Comparison of ENCODE assay signal across 1 cellular context in genomic region chr7:120950539-120951308, GRCh38.
TF ChIP-seq lines count a peak whose summit lies in the region.

Gene ING3, plus strand, starts transcription at chr7:120950777. Its CDS starts 120 bp downstream, at chr7:120950897.

TF ChIP-seq in HepG2, 621 proteins besides CTCF, POLR2A, EP300 and RAD21 (continued from another document and continues in another):
- TF ChIP-seq EHMT2 (IDR thresholded peaks at IDR 0.05; ENCODE audit: borderline replicate concordance, low read depth, low read length) (peak; percentile 4; the same call in 1 of the 2 replicates), MZF1 (CRISPR knock-in tag; IDR thresholded peaks at IDR 0.05; ENCODE audit: borderline replicate concordance) (no peak), ZNF124 (CRISPR knock-in tag; IDR thresholded peaks at IDR 0.05) (peak; percentile 59; the same call in 1 of the 2 replicates), TRAFD1 (CRISPR knock-in tag; IDR thresholded peaks at IDR 0.05; ENCODE audit: borderline replicate concordance) (no peak), ZNF766 (CRISPR knock-in tag; IDR thresholded peaks at IDR 0.05; ENCODE audit: borderline replicate concordance) (peak; percentile 1; the same call in 1 of the 2 replicates), ZNF280B (CRISPR knock-in tag; IDR thresholded peaks at IDR 0.05; ENCODE audit: borderline replicate concordance) (no peak), SUZ12 (IDR thresholded peaks at IDR 0.05; ENCODE audit: low read depth, low read length) (peak; percentile 90), KLF16 (CRISPR knock-in tag; IDR thresholded peaks at IDR 0.05) (peak in 1 of 2 experiments; percentile 6; a peak in 1 of 4 replicates), USF2 (IDR thresholded peaks at IDR 0.05; ENCODE audit: low read depth, low read length) (no peak), USF2 (CRISPR knock-in tag; IDR thresholded peaks at IDR 0.05; ENCODE audit: borderline replicate concordance) (no peak), SP2 (CRISPR knock-in tag; IDR thresholded peaks at IDR 0.05) (peak; percentile 17; the same call in 1 of the 2 replicates), UBTF (CRISPR knock-in tag; IDR thresholded peaks at IDR 0.05) (peak; percentile 32), ETV6 (CRISPR knock-in tag; conservative IDR thresholded peaks at IDR 0.05) (no peak), MAZ (IDR thresholded peaks at IDR 0.05; ENCODE audit: borderline replicate concordance, low read depth, low read length) (no peak; the same call in 1 of the 2 replicates), MAZ (CRISPR knock-in tag; IDR thresholded peaks at IDR 0.05; ENCODE audit: low read depth) (peak; percentile 34; the same call in 1 of the 2 replicates), E2F2 (CRISPR knock-in tag; IDR thresholded peaks at IDR 0.05; ENCODE audit: borderline replicate concordance) (peak; percentile 94), ZHX2 (IDR thresholded peaks at IDR 0.05; ENCODE audit: low read depth) (peak; percentile 83; the same call in 1 of the 2 replicates), ZHX2 (CRISPR knock-in tag; IDR thresholded peaks at IDR 0.05; ENCODE audit: borderline replicate concordance) (peak; percentile 93; the same call in 1 of the 2 replicates), ZBTB8A (CRISPR knock-in tag; IDR thresholded peaks at IDR 0.05; ENCODE audit: borderline replicate concordance, low read depth) (peak; percentile 50; the same call in 1 of the 2 replicates), SMAD3 (CRISPR knock-in tag; IDR thresholded peaks at IDR 0.05) (0 out of 2 replicates have a peak, but pooled peaks have one; percentile 42), ZNF503 (CRISPR knock-in tag; IDR thresholded peaks at IDR 0.05) (peak; percentile 59; the same call in 1 of the 2 replicates), DRAP1 (CRISPR knock-in tag; IDR thresholded peaks at IDR 0.05) (peak; percentile 68; the same call in 1 of the 2 replicates), RFXAP (CRISPR knock-in tag; IDR thresholded peaks at IDR 0.05; ENCODE audit: borderline replicate concordance) (0 out of 2 replicates have a peak, but pooled peaks have one; percentile 50), PCBP1 (IDR thresholded peaks at IDR 0.05; ENCODE audit: borderline replicate concordance, low read depth, low read length) (peak; percentile 70; the same call in 1 of the 2 replicates), ATF7 (IDR thresholded peaks at IDR 0.05) (peak; percentile 67), ATF7 (CRISPR knock-in tag; IDR thresholded peaks at IDR 0.05) (0 out of 2 replicates have a peak, but pooled peaks have one; percentile 46), ZNF337 (CRISPR knock-in tag; IDR thresholded peaks at IDR 0.05; ENCODE audit: borderline replicate concordance, low read depth) (0 out of 2 replicates have a peak, but pooled peaks have one; percentile 20), ZNF781 (CRISPR knock-in tag; IDR thresholded peaks at IDR 0.05; ENCODE audit: borderline replicate concordance, not compliant biosample characterization) (no peak), DMAP1 (CRISPR knock-in tag; IDR thresholded peaks at IDR 0.05) (peak; percentile 88; the same call in 1 of the 2 replicates), HNRNPL (IDR thresholded peaks at IDR 0.05; ENCODE audit: low read depth, low read length) (no peak), POGZ (CRISPR knock-in tag; IDR thresholded peaks at IDR 0.05) (peak; percentile 84), KMT2A (CRISPR knock-in tag; IDR thresholded peaks at IDR 0.05) (peak; percentile 93), ZGPAT (CRISPR knock-in tag; IDR thresholded peaks at IDR 0.05) (peak; percentile 33; the same call in 1 of the 2 replicates), ZNF543 (CRISPR knock-in tag; IDR thresholded peaks at IDR 0.05) (0 out of 2 replicates have a peak, but pooled peaks have one; percentile 59), CHD2 (IDR thresholded peaks at IDR 0.05; ENCODE audit: low read depth, low read length) (peak; percentile 81), ZFP62 (CRISPR knock-in tag; IDR thresholded peaks at IDR 0.05) (peak; percentile 75; the same call in 1 of the 2 replicates), GATAD1 (CRISPR knock-in tag; IDR thresholded peaks at IDR 0.05) (peak; percentile 76)
